ENCODE assay signal across 8 cellular contexts in the genomic region with DNA sequence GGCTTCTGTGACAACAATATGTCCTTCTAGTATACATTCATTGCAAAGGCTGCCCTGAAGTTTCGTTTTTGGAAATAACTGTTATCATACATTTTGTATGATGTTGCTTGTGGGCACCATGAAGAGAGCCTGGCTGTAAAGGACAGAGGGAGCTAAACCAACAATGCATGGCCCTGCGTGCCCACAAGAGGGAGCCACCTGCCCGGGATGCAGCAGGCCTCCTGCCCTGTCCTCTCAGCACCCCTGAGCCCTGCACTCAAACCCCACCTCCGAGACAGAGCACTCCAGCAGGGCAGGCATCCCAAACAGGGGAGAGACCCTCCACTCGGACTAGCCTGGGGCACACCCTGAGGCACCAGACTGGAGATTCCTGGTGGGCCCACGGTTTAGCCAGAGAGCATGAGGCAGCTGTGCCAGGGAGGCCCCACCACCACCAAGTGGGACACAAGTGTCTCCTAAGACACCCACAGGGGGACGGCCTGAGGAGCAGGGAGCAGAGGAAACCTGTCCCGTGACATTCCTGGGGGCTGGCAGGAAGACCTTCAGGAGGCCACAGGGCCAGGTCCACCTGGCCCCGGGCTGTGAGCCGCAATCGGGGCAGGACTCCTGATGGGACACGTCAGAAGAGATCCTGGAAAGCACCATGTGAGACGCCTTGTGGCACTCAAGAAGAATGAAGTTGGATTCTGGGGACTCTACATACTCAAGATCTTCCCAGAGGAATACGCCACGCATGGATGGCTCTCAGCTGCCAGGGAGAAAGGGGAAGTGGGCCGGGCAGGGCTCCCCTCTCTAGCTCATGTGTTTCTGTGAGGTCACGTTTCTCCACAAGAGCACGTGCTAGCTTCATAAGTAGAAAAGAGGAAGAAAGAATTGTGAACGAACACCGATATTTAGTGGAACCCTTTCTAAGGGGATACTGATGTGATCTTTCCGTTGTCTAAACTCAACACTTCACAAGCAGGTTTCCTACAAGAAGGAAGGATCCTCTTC. TPM values are rescaled to one million over a fixed set of nuclear protein-coding genes. Genes with fewer than 3 reads are reported as not detected.
DNase-seq lines count a peak whose midpoint lies in the region; ATAC-seq, FAIRE-seq and TF ChIP-seq lines count a peak whose summit lies in the region.
"Not testable (repeated sequence)": the region's sequence is repeated elsewhere in the genome, so short reads cannot be mapped to it uniquely, and the experiment has no call there.

No MANE protein-coding gene starts in this region.

- not testable (repeated sequence) for H2BK120ac ChIP-seq in IMR-90 (ENCODE audit: low read depth, low read length)

- TF ChIP-seq CTCF in AG04450 (IDR thresholded peaks at IDR 0.05; ENCODE audit: low read depth, low read length) (peak; percentile 23; the same call in 1 of the 2 replicates), IMR-90 (conservative IDR thresholded peaks at IDR 0.05; ENCODE audit: low read depth, low read length) (peak; percentile 21; the same call in 1 of the 2 replicates), gastroesophageal sphincter (IDR thresholded peaks at IDR 0.05) (peak in 1 of 4 experiments; percentile 16)

- not testable (repeated sequence) for H4K8ac ChIP-seq in IMR-90 (ENCODE audit: low read depth in 2 of 2, low read length in 2 of 2)

- not testable (repeated sequence) for H3K4me2 ChIP-seq in IMR-90 (ENCODE audit: low read depth, low read length)

- H2BK20ac ChIP-seq in IMR-90 (ENCODE audit: low read depth, low read length): not testable (repeated sequence)

- CTCF ChIA-PET in AG04450 (lab: Charles Lee); IMR-90 (lab: Yijun Ruan, JAX): not testable (repeated sequence)

- not testable (repeated sequence) for TF ChIP-seq POLR2A in IMR-90 (IDR thresholded peaks at IDR 0.05; ENCODE audit: low read depth, low read length); gastroesophageal sphincter (IDR thresholded peaks at IDR 0.05)

- H2AK5ac ChIP-seq in IMR-90 (ENCODE audit: low read depth, low read length): not testable (repeated sequence)

- H4K20me1 ChIP-seq in IMR-90 (ENCODE audit: insufficient read depth, low read length): not testable (repeated sequence)

- not testable (repeated sequence) for H3K4ac ChIP-seq in IMR-90 (ENCODE audit: low read depth, low read length)

- not testable (repeated sequence) for H2AFZ ChIP-seq in IMR-90 (replicated peaks; ENCODE audit: low read length, poor library complexity)

- ATAC-seq in IMR-90 (ENCODE audit: low read depth) (peak; percentile 97), gastroesophageal sphincter (peak; percentile 44)
- peak; percentile 87 to 96 for ATAC-seq in naive thymus-derived CD8-positive, alpha-beta T cell

- DNase-seq in AG04450 (ENCODE audit: low read depth, low spot score); GM18507 (ENCODE audit: extremely low spot score, insufficient read length, low read depth); IMR-90: not testable (repeated sequence)
- DNase-seq in activated CD4-positive, alpha-beta T cell treated with anti-CD3 and anti-CD28 coated beads, Interleukin-2, amount 50 U/mL, for 1 hour: peak; percentile 65
- peak; percentile 71 for DNase-seq in activated naive CD4-positive, alpha-beta T cell treated with Interleukin-2 at 50 U/mL for 16 hours
- DNase-seq in naive thymus-derived CD8-positive, alpha-beta T cell: peak in 5 of 10 donors; percentile 15 to 55 (median 38)
- DNase-seq in stimulated activated CD4-positive, alpha-beta T cell treated with anti-CD3 and anti-CD28 coated beads, Interleukin-4, amount 100 ng/mL, for 48 hours (ENCODE audit: low read depth in 2 of 2): peak; percentile 31 to 53

- intact Hi-C loops in IMR-90 (cut with micrococcal nuclease): not testable (repeated sequence)

- WGBS in IMR-90 (ENCODE audit: extremely low coverage in 2 of 2, insufficient read length in 1 of 2), 2 experiments: no CpG with 5 or more reads among the region's 21 CpGs
- no CpG with 5 or more reads among the region's 21 CpGs for WGBS in gastroesophageal sphincter (ENCODE audit: low coverage in 1 of 2), 2 donors

- H4K5ac ChIP-seq in IMR-90 (ENCODE audit: low read depth, low read length): not testable (repeated sequence)

- in situ Hi-C loops in IMR-90 (cut with MboI; ENCODE audit: low sequenced_read_pairs): not testable (repeated sequence)

- not testable (repeated sequence) for H3K36me3 Mint-ChIP-seq in naive thymus-derived CD8-positive, alpha-beta T cell

- peak; percentile 82 for FAIRE-seq in GM18507 (lab: Jason Lieb, UNC)

- H3K79me1 ChIP-seq in IMR-90 (ENCODE audit: low read depth in 1 of 2, low read length in 2 of 2): not testable (repeated sequence)

- H3K27ac Mint-ChIP-seq in naive thymus-derived CD8-positive, alpha-beta T cell: not testable (repeated sequence)

- H3K23ac ChIP-seq in IMR-90 (ENCODE audit: low read depth, low read length): not testable (repeated sequence)

- not testable (repeated sequence) for H3K4me3 ChIP-seq in AG04450 (ENCODE audit: low read depth, low read length); IMR-90 (ENCODE audit: insufficient read depth, low read depth, low read length); gastroesophageal sphincter

- H3K4me3 Mint-ChIP-seq in naive thymus-derived CD8-positive, alpha-beta T cell: not testable (repeated sequence)

- not testable (repeated sequence) for TF ChIP-seq EP300 in gastroesophageal sphincter (IDR thresholded peaks at IDR 0.05)

- not testable (repeated sequence) for H3K9ac ChIP-seq in IMR-90 (ENCODE audit: low read depth, low read length)

- H3K27me3 ChIP-seq in AG04450 (ENCODE audit: control insufficient read depth, insufficient read depth, low read length); IMR-90 (ENCODE audit: control insufficient read depth, insufficient read depth, low read length); gastroesophageal sphincter: not testable (repeated sequence)

- H3K27ac ChIP-seq in AG04450 (ENCODE audit: low read depth, low read length); IMR-90 (ENCODE audit: insufficient read depth, low read length); gastroesophageal sphincter: not testable (repeated sequence)

- not testable (repeated sequence) for H3K4me1 Mint-ChIP-seq in naive thymus-derived CD8-positive, alpha-beta T cell

- H3K9me3 Mint-ChIP-seq in naive thymus-derived CD8-positive, alpha-beta T cell: not testable (repeated sequence)

- H4K91ac ChIP-seq in IMR-90 (ENCODE audit: insufficient read depth, low read depth, low read length): not testable (repeated sequence)

- dilution Hi-C loops in IMR-90 (cut with HindIII; ENCODE audit: low sequenced_read_pairs, unreplicated experiment): not testable (repeated sequence)

- not testable (repeated sequence) for H3K56ac ChIP-seq in IMR-90 (ENCODE audit: extremely low read depth, insufficient read depth, low read length)

- H3K9me3 ChIP-seq in AG04450 (ENCODE audit: control insufficient read depth, insufficient read depth, low read length); IMR-90 (ENCODE audit: control insufficient read depth, insufficient read depth, low read length); gastroesophageal sphincter: not testable (repeated sequence)

- H2BK5ac ChIP-seq in IMR-90 (ENCODE audit: low read depth, low read length, poor library complexity, severe bottlenecking): not testable (repeated sequence)

- H3K18ac ChIP-seq in IMR-90 (ENCODE audit: low read depth, low read length): not testable (repeated sequence)

- POLR2A ChIA-PET in AG04450 (lab: Yijun Ruan, JAX); IMR-90 (lab: Charles Lee; ENCODE audit: unreplicated experiment); naive thymus-derived CD8-positive, alpha-beta T cell (lab: Charles Lee): not testable (repeated sequence)

- H3K9me1 ChIP-seq in IMR-90 (ENCODE audit: insufficient read depth, low read length): not testable (repeated sequence)

- not testable (repeated sequence) for H2AK9ac ChIP-seq in IMR-90 (replicated peaks; ENCODE audit: low read depth, low read length, poor library complexity)

- not testable (repeated sequence) for H3K4me1 ChIP-seq in IMR-90 (ENCODE audit: control insufficient read depth, insufficient read depth, low read length); gastroesophageal sphincter

- not testable (repeated sequence) for H2BK15ac ChIP-seq in IMR-90 (ENCODE audit: low read depth, low read length)

- H3K14ac ChIP-seq in IMR-90 (replicated peaks; ENCODE audit: low read depth, low read length): not testable (repeated sequence)

- BruUV-seq in IMR-90 (replicated peaks; lab: Mats Ljungman, UMichigan): not testable (repeated sequence)

- H3K36me3 ChIP-seq in IMR-90 (ENCODE audit: control insufficient read depth, insufficient read depth, low read length); gastroesophageal sphincter: not testable (repeated sequence)

- H3K27me3 Mint-ChIP-seq in naive thymus-derived CD8-positive, alpha-beta T cell: not testable (repeated sequence)

- not testable (repeated sequence) for TF ChIP-seq RAD21 in IMR-90 (IDR thresholded peaks at IDR 0.05; ENCODE audit: low read length)

RNA-seq across cellular contexts. Expression of a gene that starts 43.0 kb away (rescaled TPM):
- polyA plus RNA-seq in AG04450 (2011; rRNA removed): 27.7 and 27.8 TPM in 2 replicates
- 20.7 and 21.0 TPM in 2 replicates for polyA minus RNA-seq in AG04450 (2011; rRNA and poly(A)+ RNA removed)
- 17.2 and 19.4 TPM in 2 replicates for total RNA-seq in IMR-90 (2012; rRNA removed)
- 38.9 and 56.2 TPM in 2 replicates for polyA plus RNA-seq in IMR-90 (2012; rRNA removed)
- polyA plus RNA-seq in IMR-90 (2012; cell fraction: cytosol; rRNA removed): 31.6 and 39.2 TPM in 2 replicates
- polyA plus RNA-seq in IMR-90 (2012; cell fraction: nucleus; rRNA removed; ENCODE audit: low replicate concordance): 21.2 and 23.8 TPM in 2 replicates
- total RNA-seq in gastroesophageal sphincter: 10 to 100 TPM; 15.1 to 31.1 (median 19.5) TPM
- total RNA-seq in naive thymus-derived CD8-positive, alpha-beta T cell: 10 to 100 TPM; 24.3 to 25.5 TPM
- polyA plus RNA-seq in naive thymus-derived CD8-positive, alpha-beta T cell: 10 to 100 TPM; 10.8 to 18.4 (median 12.9) TPM

Comparison
In these comparisons a context has a peak if more than half of its experiments do, and no peak if none do; other contexts are left out.
1. ATAC-seq: peak in every context shown above with its lines; median percentile 97 in IMR-90; 92 in naive thymus-derived CD8-positive, alpha-beta T cell; 44 in gastroesophageal sphincter.